ENCODE assay signal across 1 cellular context in genomic region chr11:71176812-71177211, GRCh38.
TF ChIP-seq lines count a peak whose summit lies in the region.

No MANE protein-coding gene starts in this region.

TF ChIP-seq in IMR-90, 13 proteins besides CTCF, POLR2A, EP300 and RAD21 (continued from another document):
- TF ChIP-seq USF2 (IDR thresholded peaks at IDR 0.05; ENCODE audit: low read depth, low read length) (no peak), BHLHE40 (IDR thresholded peaks at IDR 0.05; ENCODE audit: low read depth, low read length) (no peak), CEBPB (IDR thresholded peaks at IDR 0.05; ENCODE audit: low read depth, low read length) (no peak), NFE2L2 (IDR thresholded peaks at IDR 0.05; ENCODE audit: low read depth, low read length) (no peak), CHD1 (IDR thresholded peaks at IDR 0.05; ENCODE audit: low read depth, low read length) (no peak)
TF ChIP-seq in IMR-90: peak in this region for 0.
